ENCODE assay signal across 8 cellular contexts in the genomic region with DNA sequence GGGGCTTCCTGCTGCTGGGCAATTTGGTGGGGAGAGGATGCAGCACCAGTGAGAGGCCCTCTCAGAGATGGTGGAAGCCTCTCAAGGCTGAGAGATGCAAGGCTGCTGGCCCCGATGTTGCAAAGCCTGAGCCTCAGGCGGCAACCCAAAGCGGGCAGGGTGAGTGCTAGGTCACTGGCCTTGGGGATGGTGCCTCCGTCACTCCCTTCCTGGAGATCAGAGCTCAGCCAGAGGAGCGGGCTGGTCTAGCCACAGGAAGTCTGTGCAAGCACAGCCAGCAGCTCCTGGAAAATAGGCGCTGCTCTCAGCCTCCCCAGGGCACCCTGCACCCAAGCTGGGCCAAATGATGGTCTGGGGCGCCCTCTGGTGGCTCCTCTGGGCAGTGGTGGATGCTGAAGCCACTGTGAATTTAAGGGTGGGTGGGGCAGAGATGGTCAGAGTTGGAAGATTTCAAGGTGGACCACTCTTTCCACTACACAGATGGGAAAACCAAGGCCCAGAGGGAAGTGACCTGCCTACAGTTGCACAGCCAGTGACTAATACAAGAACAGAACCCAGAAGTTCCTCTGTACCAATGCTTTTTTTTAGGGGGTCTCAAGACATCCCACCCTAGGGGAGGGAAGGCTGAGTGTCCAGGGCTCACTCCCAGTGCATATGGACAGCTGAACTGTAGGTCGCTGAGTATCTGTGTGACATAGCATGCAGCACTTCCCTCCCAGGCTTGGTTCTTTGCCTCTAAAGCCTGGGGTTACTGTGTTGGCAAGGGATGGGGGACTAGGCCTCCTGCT. TPM values are rescaled to one million over a fixed set of nuclear protein-coding genes. Genes with fewer than 3 reads are reported as not detected.
DNase-seq lines count a peak whose midpoint lies in the region; ATAC-seq and TF ChIP-seq lines count a peak whose summit lies in the region.

No MANE protein-coding gene starts in this region.

- H3K27ac Mint-ChIP-seq in natural killer cell treated with Interleukin-12 subunit alpha and Interleukin-12 subunit beta and Interleukin-15 and Interleukin-18, amount 100 ng/mL, for 72 hours = no peak overlapping the region
- no peak overlapping the region for H3K27ac Mint-ChIP-seq in stimulated activated naive B cell treated with anti-CD40 and anti-IgM and Interleukin-4, amounts not matched to agents 10 μg/mL and 1 μg/mL and 100 μg/mL, for 72 hours

- intact Hi-C loops in esophagus squamous epithelium (cut with DNase I) = loop anchor here (5.0 kb wide), 1 partner anchor 131 kb away; no protein-coding TSS in a partner anchor

- H3K9me3 ChIP-seq in Peyer's patch (no peaks in the 10 kb centered on the region), esophagus squamous epithelium (no peaks in the 10 kb centered on the region)

- peak; percentile 47 for DNase-seq in NCI-H2107 treated with DMSO at 0.1 percent for 48 hours (lab: John Stamatoyannopoulos, UW; ENCODE audit: unreplicated experiment)
- no peak for DNase-seq in NCI-H2107 (lab: John Stamatoyannopoulos, UW)
- DNase-seq in Jurkat, Clone E6-1 (ENCODE audit: low read depth, low spot score) = peak; percentile 62
- peak; percentile 81 to 94 (median 87) for DNase-seq in Peyer's patch
- DNase-seq in activated T-cell treated with anti-CD3 and anti-CD28 coated beads, Interleukin-2, amount 50 U/mL, for 4 hours = peak; percentile 91
- peak; percentile 21 for DNase-seq in esophagus squamous epithelium (lab: John Stamatoyannopoulos, UW)
- DNase-seq in natural killer cell treated with Interleukin-12 subunit alpha and Interleukin-12 subunit beta and Interleukin-15 and Interleukin-18, amount 100 ng/mL, for 72 hours (ENCODE audit: low spot score) = peak; percentile 92
- DNase-seq in stimulated activated naive B cell treated with anti-CD40 and anti-IgM and Interleukin-4, amounts not matched to agents 10 μg/mL and 1 μg/mL and 100 μg/mL, for 72 hours = peak; percentile 67

- TF ChIP-seq CTCF in Peyer's patch (IDR thresholded peaks at IDR 0.05) (peak; percentile 84 to 98 (median 96)), esophagus squamous epithelium (IDR thresholded peaks at IDR 0.05) (peak; percentile 92 to 98 (median 96))

- TF ChIP-seq POLR2A in Peyer's patch (IDR thresholded peaks at IDR 0.05) (no peak), esophagus squamous epithelium (IDR thresholded peaks at IDR 0.05) (no peak)

- H3K27me3 ChIP-seq in Peyer's patch (no peaks in the 10 kb centered on the region), esophagus squamous epithelium (peaks cover 0 to 14% (median 0%) of the 10 kb centered on the region in 4 donors)

- no peaks in the 10 kb centered on the region for H3K9me3 Mint-ChIP-seq in activated T-cell treated with anti-CD3 and anti-CD28 coated beads, Interleukin-2, amount 50 U/mL, for 4 hours
- H3K9me3 Mint-ChIP-seq in natural killer cell treated with Interleukin-12 subunit alpha and Interleukin-12 subunit beta and Interleukin-15 and Interleukin-18, amount 100 ng/mL, for 72 hours = no peaks in the 10 kb centered on the region
- H3K9me3 Mint-ChIP-seq in stimulated activated naive B cell treated with anti-CD40 and anti-IgM and Interleukin-4, amounts not matched to agents 10 μg/mL and 1 μg/mL and 100 μg/mL, for 72 hours = no peaks in the 10 kb centered on the region

- H3K4me1 ChIP-seq in Peyer's patch (peaks cover 0 to 4% (median 0%) of the 10 kb centered on the region in 4 donors), esophagus squamous epithelium (peaks cover 0 to 5% (median 3%) of the 10 kb centered on the region in 3 donors)

- peak; percentile 95 to 96 for ATAC-seq in activated T-cell treated with anti-CD3 and anti-CD28 coated beads, Interleukin-2, amount 50 U/mL, for 4 hours
- ATAC-seq in natural killer cell treated with Interleukin-12 subunit alpha and Interleukin-12 subunit beta and Interleukin-15 and Interleukin-18, amount 100 ng/mL, for 72 hours = peak; percentile 91 to 93
- ATAC-seq in stimulated activated naive B cell treated with anti-CD40 and anti-IgM and Interleukin-4, amounts not matched to agents 10 μg/mL and 1 μg/mL and 100 μg/mL, for 72 hours (replicated peaks) = peak; percentile 98

- no peaks in the 10 kb centered on the region for H3K36me3 Mint-ChIP-seq in activated T-cell treated with anti-CD3 and anti-CD28 coated beads, Interleukin-2, amount 50 U/mL, for 4 hours (ENCODE audit: insufficient read depth)
- no peaks in the 10 kb centered on the region for H3K36me3 Mint-ChIP-seq in natural killer cell treated with Interleukin-12 subunit alpha and Interleukin-12 subunit beta and Interleukin-15 and Interleukin-18, amount 100 ng/mL, for 72 hours
- H3K36me3 Mint-ChIP-seq in stimulated activated naive B cell treated with anti-CD40 and anti-IgM and Interleukin-4, amounts not matched to agents 10 μg/mL and 1 μg/mL and 100 μg/mL, for 72 hours = no peaks in the 10 kb centered on the region

- peaks cover 7% of the 10 kb centered on the region for H3K4me1 Mint-ChIP-seq in activated T-cell treated with anti-CD3 and anti-CD28 coated beads, Interleukin-2, amount 50 U/mL, for 4 hours (ENCODE audit: low read depth)
- peaks cover 4 to 11% of the 10 kb centered on the region in 2 donors for H3K4me1 Mint-ChIP-seq in natural killer cell treated with Interleukin-12 subunit alpha and Interleukin-12 subunit beta and Interleukin-15 and Interleukin-18, amount 100 ng/mL, for 72 hours (ENCODE audit: low read depth in 2 of 2)
- peaks cover 11 to 19% of the 10 kb centered on the region in 2 donors for H3K4me1 Mint-ChIP-seq in stimulated activated naive B cell treated with anti-CD40 and anti-IgM and Interleukin-4, amounts not matched to agents 10 μg/mL and 1 μg/mL and 100 μg/mL, for 72 hours

- 0 to 11% methylated on average over 1 to 6 of the region's 8 CpGs for WGBS in esophagus squamous epithelium, 2 donors

- H3K36me3 ChIP-seq in Peyer's patch = no peaks in the 10 kb centered on the region
- H3K36me3 ChIP-seq in esophagus squamous epithelium = no peaks in the 10 kb centered on the region

- no peaks in the 10 kb centered on the region for H3K27me3 Mint-ChIP-seq in activated T-cell treated with anti-CD3 and anti-CD28 coated beads, Interleukin-2, amount 50 U/mL, for 4 hours (ENCODE audit: low read depth)
- H3K27me3 Mint-ChIP-seq in natural killer cell treated with Interleukin-12 subunit alpha and Interleukin-12 subunit beta and Interleukin-15 and Interleukin-18, amount 100 ng/mL, for 72 hours = no peaks in the 10 kb centered on the region
- H3K27me3 Mint-ChIP-seq in stimulated activated naive B cell treated with anti-CD40 and anti-IgM and Interleukin-4, amounts not matched to agents 10 μg/mL and 1 μg/mL and 100 μg/mL, for 72 hours = peaks cover 6% of the 10 kb centered on the region in 2 donors

- H3K27ac ChIP-seq in Peyer's patch (no peak overlapping the region), esophagus squamous epithelium (no peak overlapping the region)

- H3K4me3 Mint-ChIP-seq in activated T-cell treated with anti-CD3 and anti-CD28 coated beads, Interleukin-2, amount 50 U/mL, for 4 hours = no peak overlapping the region
- no peak overlapping the region for H3K4me3 Mint-ChIP-seq in natural killer cell treated with Interleukin-12 subunit alpha and Interleukin-12 subunit beta and Interleukin-15 and Interleukin-18, amount 100 ng/mL, for 72 hours
- H3K4me3 Mint-ChIP-seq in stimulated activated naive B cell treated with anti-CD40 and anti-IgM and Interleukin-4, amounts not matched to agents 10 μg/mL and 1 μg/mL and 100 μg/mL, for 72 hours = no peak overlapping the region

- no peak overlapping the region for H3K4me3 ChIP-seq in Jurkat, Clone E6-1 (ENCODE audit: low read length)
- H3K4me3 ChIP-seq in Peyer's patch (no peak overlapping the region), esophagus squamous epithelium (no peak overlapping the region)

RNA-seq across cellular contexts. Expression of a gene that starts 20.8 kb away (rescaled TPM):
- not detected for polyA plus RNA-seq in Jurkat, Clone E6-1 (2012; ENCODE audit: insufficient read depth, insufficient read length)
- not detected for total RNA-seq in Peyer's patch
- total RNA-seq in activated T-cell treated with anti-CD3 and anti-CD28 coated beads, Interleukin-2, amount 50 U/mL, for 4 hours = not detected
- not detected for total RNA-seq in esophagus squamous epithelium
- total RNA-seq in natural killer cell treated with Interleukin-12 subunit alpha and Interleukin-12 subunit beta and Interleukin-15 and Interleukin-18, amount 100 ng/mL, for 72 hours = under 1 TPM; 0.07 to 0.17 TPM
